In the genomic region with DNA sequence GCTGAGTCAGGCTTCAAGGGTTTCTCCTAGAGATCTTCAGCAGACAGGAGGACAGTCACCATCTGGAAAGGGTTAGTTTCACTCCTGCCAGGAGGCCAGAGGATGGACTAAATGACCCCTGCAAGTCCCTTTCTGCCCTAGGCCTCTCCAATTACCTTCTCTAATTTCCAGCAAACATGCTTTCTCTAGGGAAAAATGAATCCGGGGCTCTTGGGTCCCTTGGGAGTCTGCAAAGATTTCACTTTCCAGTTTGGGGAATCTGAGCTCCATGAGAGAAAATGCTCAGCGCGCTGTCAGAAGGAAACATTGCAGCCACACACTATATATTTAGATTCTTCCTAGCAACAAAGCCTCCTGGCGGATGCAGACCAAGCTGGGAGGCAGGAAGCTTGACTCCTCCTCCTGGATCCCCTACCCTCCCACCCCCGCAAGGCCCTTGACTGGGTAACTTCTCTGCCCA, we compare ENCODE assay signal across 1 cellular context.
TF ChIP-seq lines count a peak whose summit lies in the region.

No MANE protein-coding gene starts in this region.

TF ChIP-seq in H1, 55 proteins besides CTCF, POLR2A, EP300 and RAD21:
- TF ChIP-seq RFX5 (IDR thresholded peaks at IDR 0.05; ENCODE audit: borderline replicate concordance, low read depth, low read length): peak; percentile 45; the same call in 1 of the 2 replicates
- no peak for TF ChIP-seq TCF12 (IDR thresholded peaks at IDR 0.05; ENCODE audit: low read depth, low read length)
- TF ChIP-seq TAF7 (optimal IDR thresholded peaks at IDR 0.05; ENCODE audit: borderline replicate concordance, low read depth, low read length): no peak
